ENCODE assay signal across 10 cellular contexts in the genomic region with DNA sequence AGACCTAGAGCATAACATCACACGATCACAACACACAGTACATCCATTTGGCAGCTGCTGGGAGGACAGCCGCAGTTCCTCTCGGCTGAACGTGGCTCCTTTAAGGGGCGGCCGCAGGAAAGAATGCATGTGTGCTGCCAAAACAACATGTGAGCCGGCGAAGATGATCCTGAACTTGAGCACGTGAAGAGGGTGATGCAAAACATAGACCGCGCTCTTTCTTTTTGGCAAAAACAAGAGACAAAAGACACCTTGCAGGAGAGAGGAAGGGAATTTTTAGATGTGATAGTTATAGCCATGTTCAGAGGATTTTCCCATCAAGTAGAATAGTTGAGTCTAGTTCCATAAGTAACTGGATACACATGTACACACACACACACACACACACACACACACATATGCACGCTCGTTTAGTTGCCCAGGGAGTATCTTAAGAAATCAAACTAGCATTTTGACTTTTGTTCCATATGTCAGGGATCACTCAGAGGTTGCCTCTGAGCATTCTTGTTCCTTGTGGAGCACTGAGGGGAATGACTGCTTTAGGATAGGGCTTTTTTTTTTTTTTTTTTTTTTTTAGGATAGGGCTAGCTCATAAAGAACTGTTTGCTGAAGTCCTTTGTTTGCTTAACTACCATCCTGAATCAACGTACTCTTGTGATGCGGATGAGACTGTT. TPM values are rescaled to one million over a fixed set of nuclear protein-coding genes. Genes with fewer than 3 reads are reported as not detected.
DNase-seq lines count a peak whose midpoint lies in the region; TF ChIP-seq lines count a peak whose summit lies in the region.
"Had no signal": no experiment of that assay in that cellular context is flagged by ENCODE, and none has a peak within 500 bp of the region (broad histone marks: within the 10 kb centered on the region; RNA-seq: fewer than 3 reads in every experiment).

No MANE protein-coding gene starts in this region.

- peak; percentile 80 for DNase-seq in NCI-H1105 treated with DMSO at 0.1 percent for 48 hours (lab: John Stamatoyannopoulos, UW)
- DNase-seq in cerebellar cortex (ENCODE audit: low spot score): peak; percentile 8
- DNase-seq in mesenchymal stem cell: peak; percentile 44
- no peak for DNase-seq in mesenteric fat pad (ENCODE audit: low spot score)
- DNase-seq in stimulated activated CD4-positive, alpha-beta T cell treated with anti-CD3 and anti-CD28 coated beads, Interleukin-2, amount 100 ng/mL, for 24 hours: no peak
- DNase-seq in midbrain (lab: John Stamatoyannopoulos, UW): no peak
- DNase-seq in HuH-7.5 (ENCODE audit: low spot score): no peak
- DNase-seq: CD4-positive, CD25-positive, alpha-beta regulatory T cell had no signal

- no peak overlapping the region for H3K23ac ChIP-seq in mesenchymal stem cell (ENCODE audit: low read length in 2 of 2)

- no peaks in the 10 kb centered on the region for H3K79me1 ChIP-seq in mesenchymal stem cell (replicated peaks; ENCODE audit: low read length, poor library complexity, severe bottlenecking)

- WGBS in mesenchymal stem cell: 68% methylated on average over 15 of the region's 15 CpGs

- H4K91ac ChIP-seq in mesenchymal stem cell (ENCODE audit: low read length): no peak overlapping the region

- H3K4me3 ChIP-seq in mesenchymal stem cell (ENCODE audit: insufficient read depth in 1 of 2, low read depth in 1 of 2, low read length in 2 of 2): peak overlapping the region in 1 of 2 experiments; percentile 63

- H3K18ac ChIP-seq in mesenchymal stem cell (ENCODE audit: low read depth in 1 of 2, low read length in 2 of 2): no peak overlapping the region

- H3K14ac ChIP-seq in mesenchymal stem cell (ENCODE audit: low read length in 2 of 2): no peak overlapping the region

- H3K4me2 ChIP-seq in mesenchymal stem cell (ENCODE audit: low read length, poor library complexity, severe bottlenecking): no peak overlapping the region
- H3K4me2 ChIP-seq: KMS-11 had no signal

- no peaks in the 10 kb centered on the region for H3K9me3 ChIP-seq in mesenchymal stem cell (ENCODE audit: control insufficient read depth, low read length)

- H3K4me1 ChIP-seq in mesenchymal stem cell (ENCODE audit: control insufficient read depth, insufficient read depth, low read depth, low read length): peaks cover 2% of the 10 kb centered on the region

- TF ChIP-seq CTCF in 22Rv1 (IDR thresholded peaks at IDR 0.05): no peak

- H3K4ac ChIP-seq in mesenchymal stem cell (ENCODE audit: low read depth in 1 of 2, low read length in 2 of 2): no peak overlapping the region

- H2BK15ac ChIP-seq in mesenchymal stem cell (ENCODE audit: low read depth, poor library complexity, severe bottlenecking): peak overlapping the region; percentile 40

- no peaks in the 10 kb centered on the region for H3K36me3 ChIP-seq in mesenchymal stem cell (ENCODE audit: control insufficient read depth in 1 of 2, insufficient read depth in 2 of 2, low read depth in 1 of 2, low read length in 2 of 2)

- H3K27me3 ChIP-seq in mesenchymal stem cell (ENCODE audit: control insufficient read depth in 1 of 2, insufficient read depth in 1 of 2, low read length in 2 of 2): no peaks in the 10 kb centered on the region

- H2BK12ac ChIP-seq in mesenchymal stem cell (ENCODE audit: low read length in 2 of 2): no peak overlapping the region

- H2AFZ ChIP-seq in mesenchymal stem cell (ENCODE audit: low read depth, low read length): no peak overlapping the region

- H4K8ac ChIP-seq in mesenchymal stem cell (ENCODE audit: low read length): no peak overlapping the region

- H2BK120ac ChIP-seq in mesenchymal stem cell (ENCODE audit: low read depth, low read length): no peak overlapping the region

- H2AK5ac ChIP-seq in mesenchymal stem cell (ENCODE audit: low read length, severe bottlenecking): no peak overlapping the region

- H3K27ac ChIP-seq in 22Rv1 (peak overlapping the region; percentile 64), mesenchymal stem cell (ENCODE audit: low read length, poor library complexity, severe bottlenecking) (no peak overlapping the region)
- H3K27ac ChIP-seq: KMS-11 had no signal

- no peak overlapping the region for H2BK5ac ChIP-seq in mesenchymal stem cell (ENCODE audit: low read depth, low read length, poor library complexity, severe bottlenecking)

- H3K9ac ChIP-seq in mesenchymal stem cell (ENCODE audit: low read length): peak overlapping the region; percentile 80
- H3K9ac ChIP-seq: KMS-11 had no signal

RNA-seq across cellular contexts. Expression of gene RANBP9, which starts 21.7 kb away (rescaled TPM):
- 26.2 TPM for polyA plus RNA-seq in mesenchymal stem cell (2013, experiment 1 of 2)
- polyA plus RNA-seq in mesenchymal stem cell (2013, experiment 2 of 2): 27.2 TPM
- 42.2 TPM for total RNA-seq in mesenteric fat pad

Comparison
In these comparisons a context has a peak if more than half of its experiments do, and no peak if none do; other contexts are left out.
1. DNase-seq: peak in NCI-H1105 treated with DMSO at 0.1 percent for 48 hours (single experiment), cerebellar cortex (single experiment) and mesenchymal stem cell (single experiment); none in mesenteric fat pad (single experiment), stimulated activated CD4-positive, alpha-beta T cell treated with anti-CD3 and anti-CD28 coated beads, Interleukin-2, amount 100 ng/mL, for 24 hours (0 of 2), midbrain (single experiment) and HuH-7.5 (single experiment).